In the genomic region with DNA sequence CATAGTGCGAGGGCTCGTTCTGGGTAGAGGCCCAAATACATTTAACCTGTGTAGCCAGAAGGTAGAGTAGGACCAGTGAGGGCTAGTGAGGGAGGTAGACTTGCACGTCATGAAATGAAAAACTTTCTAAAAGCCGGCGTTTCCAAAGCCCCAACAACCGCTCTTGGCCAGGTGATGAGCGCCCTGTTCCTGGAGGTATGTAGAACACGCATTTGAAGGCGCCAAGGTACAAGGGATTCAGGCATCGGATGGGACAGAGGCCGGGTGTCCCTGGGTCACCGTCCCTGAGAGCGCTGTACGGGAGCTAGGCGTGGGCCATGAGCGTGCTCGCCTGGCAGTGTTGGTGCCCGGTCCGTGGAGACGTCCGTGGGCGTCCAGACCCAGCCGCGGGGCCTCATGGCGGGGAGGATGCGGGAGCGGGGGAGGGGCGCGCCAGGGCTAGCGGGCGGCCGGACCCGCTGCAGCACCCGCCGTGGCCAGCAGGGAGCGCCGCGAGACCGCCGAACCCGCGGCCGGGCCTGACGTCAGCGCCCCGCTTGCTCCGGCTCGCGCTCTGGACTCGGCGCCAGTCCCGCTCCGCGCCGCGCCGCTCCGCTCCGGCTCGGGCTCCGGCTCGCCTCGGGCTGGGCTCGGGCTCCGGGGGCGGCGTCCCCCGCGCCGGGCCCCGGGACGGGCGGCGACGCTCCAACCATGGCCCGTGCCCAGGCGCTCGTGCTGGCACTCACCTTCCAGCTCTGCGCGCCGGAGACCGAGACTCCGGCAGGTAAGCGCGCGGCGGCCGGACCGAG, we compare ENCODE assay signal across 1 cellular context.
TF ChIP-seq lines count a peak whose summit lies in the region.

A gene (plus strand): TSS at position 568 of the 788 bp plus-strand sequence. CDS start 123 bp downstream, at position 691.

TF ChIP-seq in HepG2, 621 proteins besides CTCF, POLR2A, EP300 and RAD21 (continued from another document and continues in another):
- TF ChIP-seq, protein P1, sequence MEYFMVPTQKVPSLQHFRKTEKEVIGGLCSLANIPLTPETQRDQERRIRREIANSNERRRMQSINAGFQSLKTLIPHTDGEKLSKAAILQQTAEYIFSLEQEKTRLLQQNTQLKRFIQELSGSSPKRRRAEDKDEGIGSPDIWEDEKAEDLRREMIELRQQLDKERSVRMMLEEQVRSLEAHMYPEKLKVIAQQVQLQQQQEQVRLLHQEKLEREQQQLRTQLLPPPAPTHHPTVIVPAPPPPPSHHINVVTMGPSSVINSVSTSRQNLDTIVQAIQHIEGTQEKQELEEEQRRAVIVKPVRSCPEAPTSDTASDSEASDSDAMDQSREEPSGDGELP (IDR thresholded peaks at IDR 0.05; ENCODE audit: borderline replicate concordance, low read depth), result no peak
- TF ChIP-seq, protein P2, sequence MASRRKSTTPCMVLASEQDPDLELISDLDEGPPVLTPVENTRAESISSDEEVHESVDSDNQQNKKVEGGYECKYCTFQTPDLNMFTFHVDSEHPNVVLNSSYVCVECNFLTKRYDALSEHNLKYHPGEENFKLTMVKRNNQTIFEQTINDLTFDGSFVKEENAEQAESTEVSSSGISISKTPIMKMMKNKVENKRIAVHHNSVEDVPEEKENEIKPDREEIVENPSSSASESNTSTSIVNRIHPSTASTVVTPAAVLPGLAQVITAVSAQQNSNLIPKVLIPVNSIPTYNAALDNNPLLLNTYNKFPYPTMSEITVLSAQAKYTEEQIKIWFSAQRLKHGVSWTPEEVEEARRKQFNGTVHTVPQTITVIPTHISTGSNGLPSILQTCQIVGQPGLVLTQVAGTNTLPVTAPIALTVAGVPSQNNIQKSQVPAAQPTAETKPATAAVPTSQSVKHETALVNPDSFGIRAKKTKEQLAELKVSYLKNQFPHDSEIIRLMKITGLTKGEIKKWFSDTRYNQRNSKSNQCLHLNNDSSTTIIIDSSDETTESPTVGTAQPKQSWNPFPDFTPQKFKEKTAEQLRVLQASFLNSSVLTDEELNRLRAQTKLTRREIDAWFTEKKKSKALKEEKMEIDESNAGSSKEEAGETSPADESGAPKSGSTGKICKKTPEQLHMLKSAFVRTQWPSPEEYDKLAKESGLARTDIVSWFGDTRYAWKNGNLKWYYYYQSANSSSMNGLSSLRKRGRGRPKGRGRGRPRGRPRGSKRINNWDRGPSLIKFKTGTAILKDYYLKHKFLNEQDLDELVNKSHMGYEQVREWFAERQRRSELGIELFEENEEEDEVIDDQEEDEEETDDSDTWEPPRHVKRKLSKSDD (CRISPR knock-in tag; IDR thresholded peaks at IDR 0.05; ENCODE audit: low read depth), result no peak
- TF ChIP-seq ZNF775 (CRISPR knock-in tag; IDR thresholded peaks at IDR 0.05; ENCODE audit: borderline replicate concordance), result no peak
- no peak for TF ChIP-seq HOXD1 (CRISPR knock-in tag; IDR thresholded peaks at IDR 0.05)
- TF ChIP-seq, protein P3, sequence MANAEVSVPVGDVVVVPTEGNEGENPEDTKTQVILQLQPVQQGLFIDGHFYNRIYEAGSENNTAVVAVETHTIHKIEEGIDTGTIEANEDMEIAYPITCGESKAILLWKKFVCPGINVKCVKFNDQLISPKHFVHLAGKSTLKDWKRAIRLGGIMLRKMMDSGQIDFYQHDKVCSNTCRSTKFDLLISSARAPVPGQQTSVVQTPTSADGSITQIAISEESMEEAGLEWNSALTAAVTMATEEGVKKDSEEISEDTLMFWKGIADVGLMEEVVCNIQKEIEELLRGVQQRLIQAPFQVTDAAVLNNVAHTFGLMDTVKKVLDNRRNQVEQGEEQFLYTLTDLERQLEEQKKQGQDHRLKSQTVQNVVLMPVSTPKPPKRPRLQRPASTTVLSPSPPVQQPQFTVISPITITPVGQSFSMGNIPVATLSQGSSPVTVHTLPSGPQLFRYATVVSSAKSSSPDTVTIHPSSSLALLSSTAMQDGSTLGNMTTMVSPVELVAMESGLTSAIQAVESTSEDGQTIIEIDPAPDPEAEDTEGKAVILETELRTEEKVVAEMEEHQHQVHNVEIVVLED (CRISPR knock-in tag; IDR thresholded peaks at IDR 0.05; ENCODE audit: borderline replicate concordance), result no peak
- TF ChIP-seq, protein P4, sequence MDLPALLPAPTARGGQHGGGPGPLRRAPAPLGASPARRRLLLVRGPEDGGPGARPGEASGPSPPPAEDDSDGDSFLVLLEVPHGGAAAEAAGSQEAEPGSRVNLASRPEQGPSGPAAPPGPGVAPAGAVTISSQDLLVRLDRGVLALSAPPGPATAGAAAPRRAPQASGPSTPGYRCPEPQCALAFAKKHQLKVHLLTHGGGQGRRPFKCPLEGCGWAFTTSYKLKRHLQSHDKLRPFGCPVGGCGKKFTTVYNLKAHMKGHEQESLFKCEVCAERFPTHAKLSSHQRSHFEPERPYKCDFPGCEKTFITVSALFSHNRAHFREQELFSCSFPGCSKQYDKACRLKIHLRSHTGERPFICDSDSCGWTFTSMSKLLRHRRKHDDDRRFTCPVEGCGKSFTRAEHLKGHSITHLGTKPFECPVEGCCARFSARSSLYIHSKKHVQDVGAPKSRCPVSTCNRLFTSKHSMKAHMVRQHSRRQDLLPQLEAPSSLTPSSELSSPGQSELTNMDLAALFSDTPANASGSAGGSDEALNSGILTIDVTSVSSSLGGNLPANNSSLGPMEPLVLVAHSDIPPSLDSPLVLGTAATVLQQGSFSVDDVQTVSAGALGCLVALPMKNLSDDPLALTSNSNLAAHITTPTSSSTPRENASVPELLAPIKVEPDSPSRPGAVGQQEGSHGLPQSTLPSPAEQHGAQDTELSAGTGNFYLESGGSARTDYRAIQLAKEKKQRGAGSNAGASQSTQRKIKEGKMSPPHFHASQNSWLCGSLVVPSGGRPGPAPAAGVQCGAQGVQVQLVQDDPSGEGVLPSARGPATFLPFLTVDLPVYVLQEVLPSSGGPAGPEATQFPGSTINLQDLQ (CRISPR knock-in tag; IDR thresholded peaks at IDR 0.05), result no peak
- TF ChIP-seq KDM5A (IDR thresholded peaks at IDR 0.05; ENCODE audit: borderline replicate concordance, low read length), result no peak
- TF ChIP-seq REXO4 (CRISPR knock-in tag; IDR thresholded peaks at IDR 0.05; ENCODE audit: borderline replicate concordance), result no peak
- no peak for TF ChIP-seq ZNF256 (CRISPR knock-in tag; conservative IDR thresholded peaks at IDR 0.05)
- no peak for TF ChIP-seq CHD4 (IDR thresholded peaks at IDR 0.05; ENCODE audit: borderline replicate concordance, low read length)
- TF ChIP-seq ZNF672 (CRISPR knock-in tag; IDR thresholded peaks at IDR 0.05), result no peak
- TF ChIP-seq ARHGAP35 (CRISPR knock-in tag; IDR thresholded peaks at IDR 0.05; ENCODE audit: borderline replicate concordance), result no peak
- no peak for TF ChIP-seq ZNF619 (CRISPR knock-in tag; IDR thresholded peaks at IDR 0.05)
- TF ChIP-seq ZFAT (CRISPR knock-in tag; conservative IDR thresholded peaks at IDR 0.05), result no peak
- TF ChIP-seq, protein P5, sequence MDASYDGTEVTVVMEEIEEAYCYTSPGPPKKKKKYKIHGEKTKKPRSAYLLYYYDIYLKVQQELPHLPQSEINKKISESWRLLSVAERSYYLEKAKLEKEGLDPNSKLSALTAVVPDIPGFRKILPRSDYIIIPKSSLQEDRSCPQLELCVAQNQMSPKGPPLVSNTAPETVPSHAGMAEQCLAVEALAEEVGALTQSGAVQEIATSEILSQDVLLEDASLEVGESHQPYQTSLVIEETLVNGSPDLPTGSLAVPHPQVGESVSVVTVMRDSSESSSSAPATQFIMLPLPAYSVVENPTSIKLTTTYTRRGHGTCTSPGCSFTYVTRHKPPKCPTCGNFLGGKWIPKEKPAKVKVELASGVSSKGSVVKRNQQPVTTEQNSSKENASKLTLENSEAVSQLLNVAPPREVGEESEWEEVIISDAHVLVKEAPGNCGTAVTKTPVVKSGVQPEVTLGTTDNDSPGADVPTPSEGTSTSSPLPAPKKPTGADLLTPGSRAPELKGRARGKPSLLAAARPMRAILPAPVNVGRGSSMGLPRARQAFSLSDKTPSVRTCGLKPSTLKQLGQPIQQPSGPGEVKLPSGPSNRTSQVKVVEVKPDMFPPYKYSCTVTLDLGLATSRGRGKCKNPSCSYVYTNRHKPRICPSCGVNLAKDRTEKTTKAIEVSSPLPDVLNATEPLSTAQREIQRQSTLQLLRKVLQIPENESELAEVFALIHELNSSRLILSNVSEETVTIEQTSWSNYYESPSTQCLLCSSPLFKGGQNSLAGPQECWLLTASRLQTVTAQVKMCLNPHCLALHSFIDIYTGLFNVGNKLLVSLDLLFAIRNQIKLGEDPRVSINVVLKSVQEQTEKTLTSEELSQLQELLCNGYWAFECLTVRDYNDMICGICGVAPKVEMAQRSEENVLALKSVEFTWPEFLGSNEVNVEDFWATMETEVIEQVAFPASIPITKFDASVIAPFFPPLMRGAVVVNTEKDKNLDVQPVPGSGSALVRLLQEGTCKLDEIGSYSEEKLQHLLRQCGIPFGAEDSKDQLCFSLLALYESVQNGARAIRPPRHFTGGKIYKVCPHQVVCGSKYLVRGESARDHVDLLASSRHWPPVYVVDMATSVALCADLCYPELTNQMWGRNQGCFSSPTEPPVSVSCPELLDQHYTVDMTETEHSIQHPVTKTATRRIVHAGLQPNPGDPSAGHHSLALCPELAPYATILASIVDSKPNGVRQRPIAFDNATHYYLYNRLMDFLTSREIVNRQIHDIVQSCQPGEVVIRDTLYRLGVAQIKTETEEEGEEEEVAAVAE (CRISPR knock-in tag; IDR thresholded peaks at IDR 0.05; ENCODE audit: borderline replicate concordance), result no peak
- no peak for TF ChIP-seq GATAD2A (CRISPR knock-in tag; IDR thresholded peaks at IDR 0.05)
- TF ChIP-seq EHMT2 (IDR thresholded peaks at IDR 0.05; ENCODE audit: borderline replicate concordance, low read depth, low read length), result no peak
- no peak; the same call in 1 of the 2 replicates for TF ChIP-seq ZNF556 (CRISPR knock-in tag; IDR thresholded peaks at IDR 0.05; ENCODE audit: borderline replicate concordance)
- no peak for TF ChIP-seq EZH2 (conservative IDR thresholded peaks at IDR 0.05; ENCODE audit: low read depth, low read length)
- TF ChIP-seq ZSCAN22 (CRISPR knock-in tag; IDR thresholded peaks at IDR 0.05), result no peak
- no peak for TF ChIP-seq ZSCAN25 (CRISPR knock-in tag; IDR thresholded peaks at IDR 0.05)
- no peak for TF ChIP-seq ZNF782 (CRISPR knock-in tag; IDR thresholded peaks at IDR 0.05; ENCODE audit: borderline replicate concordance)
- TF ChIP-seq DPF2 (CRISPR knock-in tag; IDR thresholded peaks at IDR 0.05; ENCODE audit: borderline replicate concordance, low read depth), result no peak
- no peak for TF ChIP-seq ZNF274 (CRISPR knock-in tag; IDR thresholded peaks at IDR 0.05)
- peak; percentile 82 for TF ChIP-seq STAG1 (CRISPR knock-in tag; IDR thresholded peaks at IDR 0.05)
- peak; percentile 48; the same call in 1 of the 2 replicates for TF ChIP-seq ZFYVE20 (CRISPR knock-in tag; IDR thresholded peaks at IDR 0.05; ENCODE audit: borderline replicate concordance, low read depth)
- no peak for TF ChIP-seq SRY (CRISPR knock-in tag; IDR thresholded peaks at IDR 0.05)
- TF ChIP-seq KDM1A (CRISPR knock-in tag; IDR thresholded peaks at IDR 0.05), result no peak
- TF ChIP-seq, protein P6, sequence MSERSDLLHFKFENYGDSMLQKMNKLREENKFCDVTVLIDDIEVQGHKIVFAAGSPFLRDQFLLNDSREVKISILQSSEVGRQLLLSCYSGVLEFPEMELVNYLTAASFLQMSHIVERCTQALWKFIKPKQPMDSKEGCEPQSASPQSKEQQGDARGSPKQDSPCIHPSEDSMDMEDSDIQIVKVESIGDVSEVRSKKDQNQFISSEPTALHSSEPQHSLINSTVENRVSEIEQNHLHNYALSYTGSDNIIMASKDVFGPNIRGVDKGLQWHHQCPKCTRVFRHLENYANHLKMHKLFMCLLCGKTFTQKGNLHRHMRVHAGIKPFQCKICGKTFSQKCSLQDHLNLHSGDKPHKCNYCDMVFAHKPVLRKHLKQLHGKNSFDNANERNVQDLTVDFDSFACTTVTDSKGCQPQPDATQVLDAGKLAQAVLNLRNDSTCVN (CRISPR knock-in tag; IDR thresholded peaks at IDR 0.05; ENCODE audit: borderline replicate concordance), result no peak
- TF ChIP-seq ZMYM3 (CRISPR knock-in tag; IDR thresholded peaks at IDR 0.05), result no peak
- TF ChIP-seq ERF (CRISPR knock-in tag; IDR thresholded peaks at IDR 0.05), result peak; percentile 22; the same call in 1 of the 2 replicates
- no peak for TF ChIP-seq ZBTB20 (CRISPR knock-in tag; IDR thresholded peaks at IDR 0.05; ENCODE audit: borderline replicate concordance, low read depth)
- TF ChIP-seq, protein P7, sequence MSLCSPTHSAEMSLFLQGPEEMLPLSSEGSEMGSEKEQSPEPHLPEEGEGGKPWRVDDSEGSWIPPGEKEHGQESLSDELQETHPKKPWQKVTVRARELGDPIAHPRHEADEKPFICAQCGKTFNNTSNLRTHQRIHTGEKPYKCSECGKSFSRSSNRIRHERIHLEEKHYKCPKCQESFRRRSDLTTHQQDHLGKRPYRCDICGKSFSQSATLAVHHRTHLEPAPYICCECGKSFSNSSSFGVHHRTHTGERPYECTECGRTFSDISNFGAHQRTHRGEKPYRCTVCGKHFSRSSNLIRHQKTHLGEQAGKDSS (CRISPR knock-in tag; IDR thresholded peaks at IDR 0.05; ENCODE audit: borderline replicate concordance, low read depth), result no peak
- TF ChIP-seq, protein P8, sequence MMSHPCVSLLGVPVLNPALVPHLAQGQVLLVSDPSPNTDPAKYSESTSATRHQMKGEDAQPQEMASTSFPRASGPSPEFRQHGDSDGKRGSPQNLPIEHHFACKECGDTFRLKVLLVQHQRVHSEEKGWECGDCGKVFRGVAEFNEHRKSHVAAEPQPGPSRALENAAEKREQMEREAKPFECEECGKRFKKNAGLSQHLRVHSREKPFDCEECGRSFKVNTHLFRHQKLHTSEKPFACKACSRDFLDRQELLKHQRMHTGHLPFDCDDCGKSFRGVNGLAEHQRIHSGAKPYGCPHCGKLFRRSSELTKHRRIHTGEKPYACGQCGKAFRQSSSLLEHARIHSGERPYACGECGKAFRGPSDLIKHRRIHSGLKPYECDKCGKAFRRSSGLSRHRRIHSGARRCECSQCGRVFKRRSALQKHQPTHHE (CRISPR knock-in tag; IDR thresholded peaks at IDR 0.05; ENCODE audit: borderline replicate concordance), result no peak
- TF ChIP-seq, protein P9, sequence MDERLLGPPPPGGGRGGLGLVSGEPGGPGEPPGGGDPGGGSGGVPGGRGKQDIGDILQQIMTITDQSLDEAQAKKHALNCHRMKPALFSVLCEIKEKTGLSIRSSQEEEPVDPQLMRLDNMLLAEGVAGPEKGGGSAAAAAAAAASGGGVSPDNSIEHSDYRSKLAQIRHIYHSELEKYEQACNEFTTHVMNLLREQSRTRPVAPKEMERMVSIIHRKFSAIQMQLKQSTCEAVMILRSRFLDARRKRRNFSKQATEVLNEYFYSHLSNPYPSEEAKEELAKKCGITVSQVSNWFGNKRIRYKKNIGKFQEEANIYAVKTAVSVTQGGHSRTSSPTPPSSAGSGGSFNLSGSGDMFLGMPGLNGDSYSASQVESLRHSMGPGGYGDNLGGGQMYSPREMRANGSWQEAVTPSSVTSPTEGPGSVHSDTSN (CRISPR knock-in tag; IDR thresholded peaks at IDR 0.05), result no peak
- no peak for TF ChIP-seq U2AF2 (IDR thresholded peaks at IDR 0.05; ENCODE audit: low read depth, low read length)
- TF ChIP-seq FOXO1 (CRISPR knock-in tag; IDR thresholded peaks at IDR 0.05), result no peak
- 0 out of 2 replicates have a peak, but pooled peaks have one; percentile 31 for TF ChIP-seq HDAC1 (CRISPR knock-in tag; IDR thresholded peaks at IDR 0.05)
- TF ChIP-seq ZFP36L2 (CRISPR knock-in tag; IDR thresholded peaks at IDR 0.05), result no peak
- TF ChIP-seq ZNF326 (CRISPR knock-in tag; IDR thresholded peaks at IDR 0.05; ENCODE audit: borderline replicate concordance), result no peak
- TF ChIP-seq ZNF431 (CRISPR knock-in tag; IDR thresholded peaks at IDR 0.05; ENCODE audit: borderline replicate concordance, low read depth), result 0 out of 2 replicates have a peak, but pooled peaks have one; percentile 51
- TF ChIP-seq MATR3 (CRISPR knock-in tag; IDR thresholded peaks at IDR 0.05), result no peak
- TF ChIP-seq GLI4 (CRISPR knock-in tag; IDR thresholded peaks at IDR 0.05; ENCODE audit: borderline replicate concordance), result no peak
- no peak for TF ChIP-seq ZFP82 (CRISPR knock-in tag; IDR thresholded peaks at IDR 0.05; ENCODE audit: borderline replicate concordance)
- 0 out of 2 replicates have a peak, but pooled peaks have one; percentile 61 for TF ChIP-seq ZNF563 (CRISPR knock-in tag; IDR thresholded peaks at IDR 0.05)
- TF ChIP-seq ISX (CRISPR knock-in tag; conservative IDR thresholded peaks at IDR 0.05), result no peak
- no peak for TF ChIP-seq WIZ (CRISPR knock-in tag; IDR thresholded peaks at IDR 0.05)
